13 cellular contexts compared by ENCODE assay signal in genomic region chr6:9204171-9204570, GRCh38.
DNase-seq lines count a peak whose midpoint lies in the region; TF ChIP-seq lines count a peak whose summit lies in the region.
"Had no signal": no experiment of that assay in that cellular context is flagged by ENCODE, and none has a peak within 500 bp of the region (broad histone marks: within the 10 kb centered on the region; RNA-seq: fewer than 3 reads in every experiment).

No MANE protein-coding gene starts in this region.

- no peaks in the 10 kb centered on the region for H3K4me1 Mint-ChIP-seq in activated CD4-positive, alpha-beta memory T cell treated with anti-CD3 and anti-CD28 coated beads for 36 hours (ENCODE audit: low read depth)
- H3K4me1 Mint-ChIP-seq: CD4-positive, CD25-positive, alpha-beta regulatory T cell had no signal

- H3K27ac ChIP-seq in mammary epithelial cell (ENCODE audit: insufficient read depth, low read depth, low read length), result no peak overlapping the region
- H3K27ac ChIP-seq: uterus had no signal

- no peaks in the 10 kb centered on the region for H3K27me3 Mint-ChIP-seq in activated CD4-positive, alpha-beta memory T cell treated with anti-CD3 and anti-CD28 coated beads for 36 hours
- H3K27me3 Mint-ChIP-seq: CD4-positive, CD25-positive, alpha-beta regulatory T cell had no signal

- in situ Hi-C loops in Caki2 (cut with HindIII; ENCODE audit: low pct_unique_long_range_greater_than_20kb, low sequenced_read_pairs) (no loop called here), mammary epithelial cell (cut with MboI; ENCODE audit: low sequenced_read_pairs in 2 of 2) (no loop called here)

- dilution Hi-C loops in mammary epithelial cell (cut with HindIII; ENCODE audit: low sequenced_read_pairs), result no loop called here

- no peaks in the 10 kb centered on the region for H3K79me2 ChIP-seq in mammary epithelial cell (ENCODE audit: insufficient read depth, low read length)

- intact Hi-C loops in mammary epithelial cell (cut with micrococcal nuclease), result no loop called here
- intact Hi-C loops in activated CD4-positive, alpha-beta memory T cell treated with anti-CD3 and anti-CD28 coated beads for 36 hours (cut with micrococcal nuclease), result no loop called here

- peaks cover 10% of the 10 kb centered on the region for H3K9me3 Mint-ChIP-seq in activated CD4-positive, alpha-beta memory T cell treated with anti-CD3 and anti-CD28 coated beads for 36 hours

- H3K9ac ChIP-seq in mammary epithelial cell (ENCODE audit: insufficient read depth, low read length), result no peak overlapping the region

- peak; percentile 58 for DNase-seq in Caki2 (ENCODE audit: low read depth)
- peak; percentile 24 for DNase-seq in NCI-H2196 (lab: John Stamatoyannopoulos, UW; ENCODE audit: unreplicated experiment)
- peak; percentile 75 for DNase-seq in mammary epithelial cell
- DNase-seq in kidney tubule cell (ENCODE audit: low spot score), result peak; percentile 85
- DNase-seq in C1 segment of cervical spinal cord (lab: John Stamatoyannopoulos, UW), result no peak
- DNase-seq in DMS114 treated with DMSO at 0.1 percent for 48 hours (lab: John Stamatoyannopoulos, UW; ENCODE audit: unreplicated experiment), result no peak
- DNase-seq in HuH-7 (ENCODE audit: low spot score), result no peak
- no peak for DNase-seq in activated CD4-positive, alpha-beta memory T cell treated with anti-CD3 and anti-CD28 coated beads for 36 hours
- DNase-seq: activated CD8-positive, alpha-beta memory T cell treated with anti-CD3 and anti-CD28 coated beads, Interleukin-2, amount 50 U/mL, for 48 hours; CD4-positive, CD25-positive, alpha-beta regulatory T cell; Karpas-422; uterus had no signal

- 6% methylated on average over 1 of the region's 1 CpG for WGBS in mammary epithelial cell (ENCODE audit: low coverage, missing lambda C conversion rate)

- no peaks in the 10 kb centered on the region for H3K4me1 ChIP-seq in mammary epithelial cell (ENCODE audit: insufficient read depth, low read length)
- H3K4me1 ChIP-seq: uterus had no signal

- no peak overlapping the region for H3K4me3 Mint-ChIP-seq in activated CD4-positive, alpha-beta memory T cell treated with anti-CD3 and anti-CD28 coated beads for 36 hours
- H3K4me3 Mint-ChIP-seq: CD4-positive, CD25-positive, alpha-beta regulatory T cell had no signal

- no TSS peak for BruUV-seq in mammary epithelial cell (replicated peaks; lab: Mats Ljungman, UMichigan)

- H3K36me3 ChIP-seq in mammary epithelial cell (ENCODE audit: insufficient read depth, low read length), result no peaks in the 10 kb centered on the region
- H3K36me3 ChIP-seq: uterus had no signal

- no peak overlapping the region for H3K27ac Mint-ChIP-seq in activated CD4-positive, alpha-beta memory T cell treated with anti-CD3 and anti-CD28 coated beads for 36 hours
- H3K27ac Mint-ChIP-seq: CD4-positive, CD25-positive, alpha-beta regulatory T cell had no signal

- CTCF ChIA-PET in mammary epithelial cell (lab: Charles Lee; ENCODE audit: low non-redundant PET), result no interaction called here
- CTCF ChIA-PET in activated CD4-positive, alpha-beta memory T cell treated with anti-CD3 and anti-CD28 coated beads for 36 hours (lab: Charles Lee), result no interaction called here

- POLR2A ChIA-PET in activated CD4-positive, alpha-beta memory T cell treated with anti-CD3 and anti-CD28 coated beads for 36 hours (lab: Charles Lee), result no interaction called here

- H3K4me3 ChIP-seq in mammary epithelial cell (replicated peaks in 1 of 3; ENCODE audit: insufficient read depth in 1 of 3, low read depth in 2 of 3, low read length in 3 of 3), result no peak overlapping the region
- H3K4me3 ChIP-seq: smooth muscle cell, uterus had no signal

- H3K36me3 Mint-ChIP-seq in activated CD4-positive, alpha-beta memory T cell treated with anti-CD3 and anti-CD28 coated beads for 36 hours, result no peaks in the 10 kb centered on the region
- H3K36me3 Mint-ChIP-seq: CD4-positive, CD25-positive, alpha-beta regulatory T cell had no signal

- H3K9me3 ChIP-seq in mammary epithelial cell (replicated peaks; ENCODE audit: insufficient read depth, low read length), result no peaks in the 10 kb centered on the region

- H4K20me1 ChIP-seq in mammary epithelial cell (ENCODE audit: insufficient read depth, low read length), result no peaks in the 10 kb centered on the region

- no peak for TF ChIP-seq CTCF in mammary epithelial cell (conservative IDR thresholded peaks at IDR 0.05 in 1 of 2, IDR thresholded peaks at IDR 0.05 in 1 of 2; ENCODE audit: extremely low read depth in 1 of 2, insufficient read depth in 1 of 2, low read depth in 1 of 2, low read length in 2 of 2)

- peak overlapping the region; percentile 28 for H3K4me2 ChIP-seq in mammary epithelial cell (ENCODE audit: insufficient read depth, low read depth, low read length)
- H3K4me2 ChIP-seq: smooth muscle cell had no signal

- H2AFZ ChIP-seq in mammary epithelial cell (ENCODE audit: low read depth, low read length), result no peak overlapping the region

- H3K27me3 ChIP-seq in mammary epithelial cell (ENCODE audit: insufficient read depth, low read length), result peaks cover 3% of the 10 kb centered on the region
- H3K27me3 ChIP-seq: uterus had no signal

Comparison
In these comparisons a context has a peak if more than half of its experiments do, and no peak if none do; other contexts are left out.
1. DNase-seq: peak in Caki2 (single experiment), NCI-H2196 (single experiment), mammary epithelial cell (single experiment) and kidney tubule cell (single experiment); none in C1 segment of cervical spinal cord (0 of 14), DMS114 treated with DMSO at 0.1 percent for 48 hours (single experiment), HuH-7 (single experiment) and activated CD4-positive, alpha-beta memory T cell treated with anti-CD3 and anti-CD28 coated beads for 36 hours (single experiment).